ENCODE assay signal across 26 cellular contexts in genomic region chr3:127829537-127829936, GRCh38. TPM values are rescaled to one million over a fixed set of nuclear protein-coding genes. Genes with fewer than 3 reads are reported as not detected.
DNase-seq lines count a peak whose midpoint lies in the region; ATAC-seq, FAIRE-seq and TF ChIP-seq lines count a peak whose summit lies in the region.
"Had no signal": no experiment of that assay in that cellular context is flagged by ENCODE, and none has a peak within 500 bp of the region (broad histone marks: within the 10 kb centered on the region; RNA-seq: fewer than 3 reads in every experiment).

No MANE protein-coding gene starts in this region.

- no peaks in the 10 kb centered on the region for H3K9me3 ChIP-seq in HEK293 (ENCODE audit: control insufficient read depth, insufficient read depth, low read depth, low read length)
- H3K9me3 ChIP-seq in GM12878 (replicated peaks; ENCODE audit: control insufficient read depth, insufficient read depth, low read length), result peaks cover 19% of the 10 kb centered on the region

- peaks cover 4% of the 10 kb centered on the region for H3K4me1 Mint-ChIP-seq in activated CD4-positive, alpha-beta T cell treated with anti-CD3 and anti-CD28 coated beads, Interleukin-2, amount 10 ng/mL, durations not matched to agents 7 days and 5 days
- no peaks in the 10 kb centered on the region for H3K4me1 Mint-ChIP-seq in activated CD4-positive, alpha-beta T cell treated with anti-CD3 and anti-CD28 coated beads for 36 hours
- peaks cover 23 to 50% of the 10 kb centered on the region in 2 donors for H3K4me1 Mint-ChIP-seq in stimulated activated naive B cell treated with anti-CD40 and anti-IgM and Interleukin-4, amounts not matched to agents 10 μg/mL and 1 μg/mL and 100 μg/mL, for 72 hours
- H3K4me1 Mint-ChIP-seq in activated naive CD8-positive, alpha-beta T cell treated with anti-CD3 and anti-CD28 coated beads for 36 hours, result no peaks in the 10 kb centered on the region

- H3K27me3 Mint-ChIP-seq in activated CD4-positive, alpha-beta T cell treated with anti-CD3 and anti-CD28 coated beads, Interleukin-2, amount 10 ng/mL, durations not matched to agents 7 days and 5 days, result peaks cover 30% of the 10 kb centered on the region
- peaks cover 13% of the 10 kb centered on the region for H3K27me3 Mint-ChIP-seq in activated CD4-positive, alpha-beta T cell treated with anti-CD3 and anti-CD28 coated beads for 36 hours
- peaks cover 11 to 14% of the 10 kb centered on the region in 2 donors for H3K27me3 Mint-ChIP-seq in stimulated activated naive B cell treated with anti-CD40 and anti-IgM and Interleukin-4, amounts not matched to agents 10 μg/mL and 1 μg/mL and 100 μg/mL, for 72 hours
- peaks cover 25% of the 10 kb centered on the region for H3K27me3 Mint-ChIP-seq in activated naive CD8-positive, alpha-beta T cell treated with anti-CD3 and anti-CD28 coated beads for 36 hours

- H2AFZ ChIP-seq in GM12878 (ENCODE audit: control insufficient read depth, low read depth, low read length), result no peak overlapping the region
- H2AFZ ChIP-seq: GM23338 had no signal

- H3K4me1 ChIP-seq in HEK293 (ENCODE audit: control insufficient read depth, insufficient read depth, low read length), result no peaks in the 10 kb centered on the region
- H3K4me1 ChIP-seq in GM12878 (ENCODE audit: control insufficient read depth, insufficient read depth, low read length), result peaks cover 17% of the 10 kb centered on the region
- H3K4me1 ChIP-seq: HAP-1 had no signal

- H3K79me2 ChIP-seq in GM12878 (ENCODE audit: control insufficient read depth, insufficient read depth, low read length), result no peaks in the 10 kb centered on the region

- WGBS in GM12878 (ENCODE audit: insufficient coverage, insufficient replicate concordance, low lambda C conversion rate, missing lambda C conversion rate), result 0% methylated on average over 1 of the region's 1 CpG

- H3K9me3 Mint-ChIP-seq in activated CD4-positive, alpha-beta T cell treated with anti-CD3 and anti-CD28 coated beads, Interleukin-2, amount 10 ng/mL, durations not matched to agents 7 days and 5 days, result peaks cover 18% of the 10 kb centered on the region
- H3K9me3 Mint-ChIP-seq in activated CD4-positive, alpha-beta T cell treated with anti-CD3 and anti-CD28 coated beads for 36 hours (ENCODE audit: low read depth), result peaks cover 22% of the 10 kb centered on the region
- H3K9me3 Mint-ChIP-seq in stimulated activated naive B cell treated with anti-CD40 and anti-IgM and Interleukin-4, amounts not matched to agents 10 μg/mL and 1 μg/mL and 100 μg/mL, for 72 hours, result peaks cover 30 to 32% of the 10 kb centered on the region in 2 donors
- peaks cover 30% of the 10 kb centered on the region for H3K9me3 Mint-ChIP-seq in activated naive CD8-positive, alpha-beta T cell treated with anti-CD3 and anti-CD28 coated beads for 36 hours

- H3K4me3 ChIP-seq in HEK293 (ENCODE audit: low read depth, low read length), result no peak overlapping the region
- H3K4me3 ChIP-seq in GM12878, result no peak overlapping the region
- H3K4me3 ChIP-seq: GM23338, HAP-1, SK-N-MC had no signal

- POLR2A ChIA-PET in activated CD4-positive, alpha-beta T cell treated with anti-CD3 and anti-CD28 coated beads, Interleukin-2, amount 10 ng/mL, durations not matched to agents 7 days and 5 days (lab: Charles Lee), result no interaction called here
- POLR2A ChIA-PET in activated CD4-positive, alpha-beta T cell treated with anti-CD3 and anti-CD28 coated beads for 36 hours (lab: Charles Lee), result interaction anchor here (0.6 kb wide), 1 partner anchor 128 kb away, joined by 3 read pairs; no protein-coding TSS in a partner anchor
- POLR2A ChIA-PET in HEK293 (lab: Yijun Ruan, JAX), result no interaction called here
- POLR2A ChIA-PET in GM12878 (lab: Charles Lee), result interaction anchor here (1.0 to 1.3 kb wide), 2 partner anchors 9 to 78 kb away, joined by 4 read pairs; no protein-coding TSS in a partner anchor

- H3K27me3 ChIP-seq in GM12878 (replicated peaks in 1 of 2; ENCODE audit: control insufficient read depth in 2 of 2, insufficient read depth in 2 of 2, low read length in 1 of 2), result no peaks in the 10 kb centered on the region

- H3K36me3 Mint-ChIP-seq in activated CD4-positive, alpha-beta T cell treated with anti-CD3 and anti-CD28 coated beads, Interleukin-2, amount 10 ng/mL, durations not matched to agents 7 days and 5 days (ENCODE audit: low read depth), result no peaks in the 10 kb centered on the region
- no peaks in the 10 kb centered on the region for H3K36me3 Mint-ChIP-seq in activated CD4-positive, alpha-beta T cell treated with anti-CD3 and anti-CD28 coated beads for 36 hours (ENCODE audit: low read depth)
- peaks cover 39 to 53% of the 10 kb centered on the region in 2 donors for H3K36me3 Mint-ChIP-seq in stimulated activated naive B cell treated with anti-CD40 and anti-IgM and Interleukin-4, amounts not matched to agents 10 μg/mL and 1 μg/mL and 100 μg/mL, for 72 hours
- H3K36me3 Mint-ChIP-seq in activated naive CD8-positive, alpha-beta T cell treated with anti-CD3 and anti-CD28 coated beads for 36 hours, result peaks cover 2% of the 10 kb centered on the region

- no peak for TF ChIP-seq RAD21 in GM12878 (IDR thresholded peaks at IDR 0.05; ENCODE audit: insufficient read depth, low read depth, low read length)

- no peak for TF ChIP-seq POLR2A in GM12878 (IDR thresholded peaks at IDR 0.05; ENCODE audit: low read depth, low read length)

- ATAC-seq in activated CD4-positive, alpha-beta T cell treated with anti-CD3 and anti-CD28 coated beads for 36 hours, result no peak
- ATAC-seq in GM12878, result no peak; the same call in 1 of the 3 replicates
- ATAC-seq in stimulated activated naive B cell treated with anti-CD40 and anti-IgM and Interleukin-4, amounts not matched to agents 10 μg/mL and 1 μg/mL and 100 μg/mL, for 72 hours (replicated peaks), result peak; percentile 70 to 75
- no peak for ATAC-seq in GM19324 (IDR thresholded peaks at IDR 0.05; ENCODE audit: low FRiP score, unreplicated experiment)
- ATAC-seq: GM23338 had no signal

- CTCF ChIA-PET in activated CD4-positive, alpha-beta T cell treated with anti-CD3 and anti-CD28 coated beads, Interleukin-2, amount 10 ng/mL, durations not matched to agents 7 days and 5 days (lab: Charles Lee), result no interaction called here
- CTCF ChIA-PET in activated CD4-positive, alpha-beta T cell treated with anti-CD3 and anti-CD28 coated beads for 36 hours (lab: Charles Lee), result no interaction called here
- CTCF ChIA-PET in HEK293 (lab: Yijun Ruan, JAX) (interaction anchor here (1.2 kb wide), 1 partner anchor 134 kb away, joined by 6 read pairs; no protein-coding TSS in a partner anchor), GM12878 (lab: Yijun Ruan, JAX) (no interaction called here)

- H4K20me1 ChIP-seq in GM12878 (ENCODE audit: control insufficient read depth, insufficient read depth), result no peaks in the 10 kb centered on the region

- H3K36me3 ChIP-seq in HEK293 (ENCODE audit: control insufficient read depth in 2 of 2, insufficient read depth in 1 of 2, low read length in 2 of 2) (no peaks in the 10 kb centered on the region), GM12878 (ENCODE audit: control insufficient read depth in 2 of 2, insufficient read depth in 2 of 2, low read length in 1 of 2) (no peaks in the 10 kb centered on the region)
- H3K36me3 ChIP-seq: HAP-1 had no signal

- H3K9ac ChIP-seq in GM12878 (ENCODE audit: control insufficient read depth, insufficient read depth, low read length), result no peak overlapping the region

- FAIRE-seq in GM12878 (lab: Jason Lieb, UNC), result no peak
- FAIRE-seq: D721Med, HTR-8/SVneo had no signal

- SMC1A ChIA-PET in GM12878 (lab: Charles Lee; ENCODE audit: uncharacterized antibody, unreplicated experiment), result interaction anchor here (1.0 to 11.5 kb wide), 8 partner anchors 8 to 132 kb away, joined by 3 to 116 read pairs (median 4); no protein-coding TSS in a partner anchor

- H3K27ac Mint-ChIP-seq in activated CD4-positive, alpha-beta T cell treated with anti-CD3 and anti-CD28 coated beads, Interleukin-2, amount 10 ng/mL, durations not matched to agents 7 days and 5 days, result peak overlapping the region; percentile 20
- no peak overlapping the region for H3K27ac Mint-ChIP-seq in activated CD4-positive, alpha-beta T cell treated with anti-CD3 and anti-CD28 coated beads for 36 hours
- peak overlapping the region; percentile 9 for H3K27ac Mint-ChIP-seq in stimulated activated naive B cell treated with anti-CD40 and anti-IgM and Interleukin-4, amounts not matched to agents 10 μg/mL and 1 μg/mL and 100 μg/mL, for 72 hours
- no peak overlapping the region for H3K27ac Mint-ChIP-seq in activated naive CD8-positive, alpha-beta T cell treated with anti-CD3 and anti-CD28 coated beads for 36 hours
- H3K27ac Mint-ChIP-seq: CD8-positive, alpha-beta memory T cell; GM23338 had no signal

- no peak for TF ChIP-seq CTCF in HEK293 (tag by site-specific recombination; IDR thresholded peaks at IDR 0.05)
- TF ChIP-seq CTCF in GM12878 (IDR thresholded peaks at IDR 0.05 in 2 of 3, conservative IDR thresholded peaks at IDR 0.05 in 1 of 3; ENCODE audit: control insufficient read depth in 2 of 3, extremely low read depth in 1 of 3, insufficient read depth in 1 of 3, low read depth in 3 of 3, low read length in 3 of 3), result no peak

- no TSS peak for BruUV-seq in GM12878 (replicated peaks; lab: Mats Ljungman, UMichigan)

- H3K27ac ChIP-seq in HEK293 (ENCODE audit: extremely low read depth, low read depth, low read length), result no peak overlapping the region
- no peak overlapping the region for H3K27ac ChIP-seq in GM12878 (ENCODE audit: control insufficient read depth, insufficient read depth)
- H3K27ac ChIP-seq: C4-2B, RWPE1, SK-N-MC had no signal

- in situ Hi-C loops in GM12878 (cut with MboI), result no loop called here

- H3K4me2 ChIP-seq in GM12878 (ENCODE audit: control insufficient read depth, insufficient read depth), result no peak overlapping the region
- H3K4me2 ChIP-seq: GM23338 had no signal

- H3K4me3 Mint-ChIP-seq in activated CD4-positive, alpha-beta T cell treated with anti-CD3 and anti-CD28 coated beads, Interleukin-2, amount 10 ng/mL, durations not matched to agents 7 days and 5 days, result no peak overlapping the region
- no peak overlapping the region for H3K4me3 Mint-ChIP-seq in activated CD4-positive, alpha-beta T cell treated with anti-CD3 and anti-CD28 coated beads for 36 hours
- no peak overlapping the region for H3K4me3 Mint-ChIP-seq in stimulated activated naive B cell treated with anti-CD40 and anti-IgM and Interleukin-4, amounts not matched to agents 10 μg/mL and 1 μg/mL and 100 μg/mL, for 72 hours
- no peak overlapping the region for H3K4me3 Mint-ChIP-seq in activated naive CD8-positive, alpha-beta T cell treated with anti-CD3 and anti-CD28 coated beads for 36 hours
- H3K4me3 Mint-ChIP-seq: CD8-positive, alpha-beta memory T cell; GM23338 had no signal

- intact Hi-C loops in activated CD4-positive, alpha-beta T cell treated with anti-CD3 and anti-CD28 coated beads for 36 hours (cut with DNase I, micrococcal nuclease), result no loop called here
- intact Hi-C loops in GM12878 (cut with micrococcal nuclease; ENCODE audit: unreplicated experiment), result no loop called here

- no peak for TF ChIP-seq EP300 in GM12878 (IDR thresholded peaks at IDR 0.05; ENCODE audit: borderline replicate concordance in 1 of 2, control insufficient read depth in 1 of 2, low read depth in 2 of 2, low read length in 2 of 2)

- DNase-seq in activated CD4-positive, alpha-beta T cell treated with anti-CD3 and anti-CD28 coated beads, Interleukin-2, amount 10 ng/mL, durations not matched to agents 7 days and 5 days, result no peak
- no peak for DNase-seq in activated CD4-positive, alpha-beta T cell treated with anti-CD3 and anti-CD28 coated beads for 36 hours
- no peak for DNase-seq in GM12878 (ENCODE audit: low read depth, low spot score)
- no peak for DNase-seq in stimulated activated naive B cell treated with anti-CD40 and anti-IgM and Interleukin-4, amounts not matched to agents 10 μg/mL and 1 μg/mL and 100 μg/mL, for 72 hours
- no peak for DNase-seq in activated naive CD8-positive, alpha-beta T cell treated with anti-CD3 and anti-CD28 coated beads for 36 hours
- DNase-seq: 8988T; AML-193; CD8-positive, alpha-beta memory T cell; DMS79; IMR-90; NCI-H1436; NCI-H187 treated with DMSO at 0.1 percent for 48 hours; NCI-H2107; NCI-H510A; NCI-H748 treated with DMSO at 0.1 percent for 48 hours; SHP77 treated with DMSO at 0.1 percent for 48 hours; SW 1271 had no signal

- RAD21 ChIA-PET in GM12878 (lab: Charles Lee; ENCODE audit: unreplicated experiment), result interaction anchor here (0.8 to 1.2 kb wide), 3 partner anchors 9 to 80 kb away, joined by 3 to 6 read pairs (median 3); no protein-coding TSS in a partner anchor

RNA-seq across cellular contexts. Expression of gene MGLL, which starts 7.2 kb away (rescaled TPM):
- under 1 TPM; 0.10 to 0.25 TPM for total RNA-seq in activated CD4-positive, alpha-beta T cell treated with anti-CD3 and anti-CD28 coated beads, Interleukin-2, amount 10 ng/mL, durations not matched to agents 7 days and 5 days
- total RNA-seq in activated CD4-positive, alpha-beta T cell treated with anti-CD3 and anti-CD28 coated beads for 36 hours, result under 1 TPM; 0.49 to 0.50 TPM
- 159 and 160 TPM in 2 replicates for total RNA-seq in GM12878 (2013; cell fraction: nucleolus; rRNA removed)
- total RNA-seq in GM12878 (2014; rRNA removed), result 70.6 and 76.8 TPM in 2 replicates
- total RNA-seq in GM12878 (2014; rRNA removed; fragmentation: Illumina TruSeq; extraction: Trizol), result 40.5 and 44.9 TPM in 2 replicates
- total RNA-seq in GM12878 (2021), result 103 and 112 TPM in 2 replicates
- polyA plus RNA-seq in GM12878 (2011; ENCODE audit: low read depth), result 27.7 TPM
- polyA plus RNA-seq in GM12878 (2011; rRNA removed), result 35.1 and 70.0 TPM in 2 replicates
- 57.3 and 68.0 TPM in 2 replicates for polyA plus RNA-seq in GM12878 (2011; cell fraction: cytosol; rRNA removed)
- 69.0 and 72.8 TPM in 2 replicates for polyA plus RNA-seq in GM12878 (2011; cell fraction: nucleus; rRNA removed)
- 39.3 and 54.1 TPM in 2 replicates for polyA plus RNA-seq in GM12878 (2012)
- polyA plus RNA-seq in GM12878 (2014; fragmentation: Illumina TruSeq; extraction: Trizol), result 41.3 and 72.2 TPM in 2 replicates
- 10 to 100 TPM; 49.1 to 73.6 TPM for polyA plus RNA-seq in GM12878 (2014; fragmentation: Nextera tagmentation; extraction: Ambion mirVana)
- polyA plus RNA-seq in GM12878 (2014; rRNA removed), result 65.1 and 74.2 TPM in 2 replicates
- 100 to 1,000 TPM; 170 to 177 TPM for polyA plus RNA-seq in GM12878 (2016; fragmentation: Nextera tagmentation; extraction: Ambion mirVana)
- polyA minus RNA-seq in GM12878 (2011; rRNA and poly(A)+ RNA removed), result 66.8 and 76.8 TPM in 2 replicates
- polyA minus RNA-seq in GM12878 (2011; cell fraction: cytosol; rRNA and poly(A)+ RNA removed), result 23.4 and 24.0 TPM in 2 replicates
- 47.8 and 90.9 TPM in 2 replicates for polyA minus RNA-seq in GM12878 (2011; cell fraction: nucleus; rRNA and poly(A)+ RNA removed)
- under 1 TPM; 0.28 to 0.29 TPM for total RNA-seq in activated naive CD8-positive, alpha-beta T cell treated with anti-CD3 and anti-CD28 coated beads for 36 hours

Comparison
In these comparisons a context has a peak if more than half of its experiments do, and no peak if none do; other contexts are left out.
1. H3K27ac Mint-ChIP-seq: peak in activated CD4-positive, alpha-beta T cell treated with anti-CD3 and anti-CD28 coated beads, Interleukin-2, amount 10 ng/mL, durations not matched to agents 7 days and 5 days (single experiment) and stimulated activated naive B cell treated with anti-CD40 and anti-IgM and Interleukin-4, amounts not matched to agents 10 μg/mL and 1 μg/mL and 100 μg/mL, for 72 hours (single experiment); none in activated CD4-positive, alpha-beta T cell treated with anti-CD3 and anti-CD28 coated beads for 36 hours (single experiment) and activated naive CD8-positive, alpha-beta T cell treated with anti-CD3 and anti-CD28 coated beads for 36 hours (single experiment).
2. POLR2A ChIA-PET loops: an anchor here in activated CD4-positive, alpha-beta T cell treated with anti-CD3 and anti-CD28 coated beads for 36 hours (0.6 kb wide) and GM12878 (1.0 to 1.3 kb wide); none called in activated CD4-positive, alpha-beta T cell treated with anti-CD3 and anti-CD28 coated beads, Interleukin-2, amount 10 ng/mL, durations not matched to agents 7 days and 5 days and HEK293.
3. ATAC-seq: peak in stimulated activated naive B cell treated with anti-CD40 and anti-IgM and Interleukin-4, amounts not matched to agents 10 μg/mL and 1 μg/mL and 100 μg/mL, for 72 hours (2 of 2); none in activated CD4-positive, alpha-beta T cell treated with anti-CD3 and anti-CD28 coated beads for 36 hours (single experiment), GM12878 (single experiment) and GM19324 (single experiment).
4. RNA of gene MGLL, which starts 7.2 kb away (total RNA-seq): 40.5 to 160 TPM in GM12878; 0.49 to 0.50 TPM in activated CD4-positive, alpha-beta T cell treated with anti-CD3 and anti-CD28 coated beads for 36 hours, 0.28 to 0.29 TPM in activated naive CD8-positive, alpha-beta T cell treated with anti-CD3 and anti-CD28 coated beads for 36 hours and 0.10 to 0.25 TPM in activated CD4-positive, alpha-beta T cell treated with anti-CD3 and anti-CD28 coated beads, Interleukin-2, amount 10 ng/mL, durations not matched to agents 7 days and 5 days; every median in the first group is over 10 times any median in the second.